In the genomic region with DNA sequence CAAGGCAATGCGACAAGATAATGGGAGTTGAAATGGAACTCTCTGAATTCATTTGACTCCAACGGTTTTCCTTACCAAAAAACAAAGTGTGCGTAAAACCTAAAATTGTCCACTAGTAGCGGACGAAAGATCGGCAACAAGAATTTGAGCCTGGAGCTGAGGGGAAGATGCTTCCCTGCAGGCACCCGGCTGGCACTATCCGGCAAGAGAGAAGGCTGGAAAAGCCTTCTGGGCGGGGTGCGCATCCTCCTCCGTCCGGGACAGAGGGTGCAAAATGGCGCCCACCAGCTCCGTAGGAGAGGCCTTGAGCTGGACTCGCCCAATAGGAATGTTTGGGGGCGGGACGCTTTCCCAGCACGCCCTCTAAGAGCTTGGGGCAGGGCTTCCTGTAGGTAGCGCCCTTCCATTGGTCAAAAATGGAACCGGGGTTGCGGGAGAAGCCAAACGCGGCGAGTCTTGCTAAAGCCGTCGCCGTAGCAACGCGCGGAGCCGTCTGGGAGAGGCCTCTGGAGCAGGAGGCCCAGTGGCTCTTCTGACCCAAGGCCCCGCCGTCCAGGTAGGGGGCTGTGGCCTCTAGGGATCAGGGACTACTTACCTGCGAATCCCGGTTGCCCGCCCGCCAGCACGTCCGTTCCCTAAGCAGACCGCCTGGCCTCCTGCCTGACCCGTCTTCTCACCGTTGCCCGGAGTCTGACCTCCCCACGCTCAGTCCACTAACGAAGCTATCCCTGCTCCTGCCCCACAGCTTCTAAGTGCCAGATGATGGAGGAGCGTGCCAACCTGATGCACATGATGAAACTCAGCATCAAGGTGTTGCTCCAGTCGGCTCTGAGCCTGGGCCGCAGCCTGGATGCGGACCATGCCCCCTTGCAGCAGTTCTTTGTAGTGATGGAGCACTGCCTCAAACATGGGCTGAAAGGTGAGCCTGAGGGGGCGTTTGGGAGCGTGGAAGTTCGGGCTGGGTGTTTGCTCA, we compare ENCODE assay signal across 8 cellular contexts. TPM values are rescaled to one million over a fixed set of nuclear protein-coding genes. Genes with fewer than 3 reads are reported as not detected.
DNase-seq lines count a peak whose midpoint lies in the region; ATAC-seq and TF ChIP-seq lines count a peak whose summit lies in the region.

No MANE protein-coding gene starts in this region.

- H3K4me1 ChIP-seq in CD8-positive, alpha-beta memory T cell (ENCODE audit: insufficient read depth, low read length), result peaks cover 13% of the 10 kb centered on the region
- H3K4me1 ChIP-seq in suprapubic skin, result peaks cover 18% of the 10 kb centered on the region

- H3K27ac Mint-ChIP-seq in CD8-positive, alpha-beta memory T cell, result peak overlapping the region; percentile 82 to 96 (median 85)
- peak overlapping the region; percentile 89 for H3K27ac Mint-ChIP-seq in activated naive CD8-positive, alpha-beta T cell

- peaks cover 14 to 34% (median 23%) of the 10 kb centered on the region in 3 donors for H3K4me1 Mint-ChIP-seq in CD8-positive, alpha-beta memory T cell
- H3K4me1 Mint-ChIP-seq in activated naive CD8-positive, alpha-beta T cell (ENCODE audit: low read depth), result peaks cover 18% of the 10 kb centered on the region

- peak overlapping the region; percentile 78 to 96 (median 87) for H3K4me3 Mint-ChIP-seq in CD8-positive, alpha-beta memory T cell
- H3K4me3 Mint-ChIP-seq in activated naive CD8-positive, alpha-beta T cell, result peak overlapping the region; percentile 92

- peak overlapping the region; percentile 58 for H3K27ac ChIP-seq in CD8-positive, alpha-beta memory T cell (ENCODE audit: low read depth, low read length)
- H3K27ac ChIP-seq in RWPE1 (peak overlapping the region; percentile 89), suprapubic skin (peak overlapping the region; percentile 83)

- H3K9me3 ChIP-seq in CD8-positive, alpha-beta memory T cell (ENCODE audit: low read length), result no peaks in the 10 kb centered on the region
- H3K9me3 ChIP-seq in suprapubic skin, result no peaks in the 10 kb centered on the region

- no peak for TF ChIP-seq CTCF in RWPE1 (conservative IDR thresholded peaks at IDR 0.05; ENCODE audit: low read depth)
- no peak for TF ChIP-seq CTCF in suprapubic skin (IDR thresholded peaks at IDR 0.05)

- peak; percentile 81 to 92 (median 87) for DNase-seq in CD8-positive, alpha-beta memory T cell
- DNase-seq in HT1080 (ENCODE audit: low read depth), result peak; percentile 97
- DNase-seq in RWPE1 (ENCODE audit: low spot score), result peak; percentile 100
- DNase-seq in glomerular visceral epithelial cell (ENCODE audit: extremely low spot score), result peak; percentile 99
- DNase-seq in occipital lobe (lab: John Stamatoyannopoulos, UW), result peak; percentile 97
- DNase-seq in suprapubic skin (ENCODE audit: low spot score in 2 of 2), result peak; percentile 98 to 99

- H3K27me3 ChIP-seq in CD8-positive, alpha-beta memory T cell (ENCODE audit: insufficient read depth, low read length, poor library complexity, severe bottlenecking), result no peaks in the 10 kb centered on the region
- no peaks in the 10 kb centered on the region for H3K27me3 ChIP-seq in suprapubic skin

- CTCF ChIA-PET in CD8-positive, alpha-beta memory T cell (lab: Charles Lee), result interaction anchor here (1.1 to 2.4 kb wide), 2 partner anchors 8 to 16 kb away, joined by 3 to 11 read pairs; partner anchors contain the start of gene RUFY1
- CTCF ChIA-PET in RWPE1 (lab: Yijun Ruan, JAX), result interaction anchor here (0.6 kb wide), 1 partner anchor 28 kb away, joined by 5 read pairs; no protein-coding TSS in a partner anchor

- peak in 1 of 2 donors; percentile 73 for TF ChIP-seq POLR2A in suprapubic skin (IDR thresholded peaks at IDR 0.05)

- peak; percentile 99 for ATAC-seq in GM21360 (IDR thresholded peaks at IDR 0.05; ENCODE audit: unreplicated experiment)

- H3K27me3 Mint-ChIP-seq in CD8-positive, alpha-beta memory T cell, result no peaks in the 10 kb centered on the region
- no peaks in the 10 kb centered on the region for H3K27me3 Mint-ChIP-seq in activated naive CD8-positive, alpha-beta T cell

- peaks cover 6% of the 10 kb centered on the region for H3K36me3 ChIP-seq in CD8-positive, alpha-beta memory T cell (ENCODE audit: insufficient read depth, low read length)
- peaks cover 22% of the 10 kb centered on the region for H3K36me3 ChIP-seq in suprapubic skin

- H3K9me3 Mint-ChIP-seq in CD8-positive, alpha-beta memory T cell, result no peaks in the 10 kb centered on the region
- H3K9me3 Mint-ChIP-seq in activated naive CD8-positive, alpha-beta T cell (ENCODE audit: low read depth), result no peaks in the 10 kb centered on the region

- POLR2A ChIA-PET in CD8-positive, alpha-beta memory T cell (lab: Charles Lee), result interaction anchor here (0.6 to 2.7 kb wide), 3 partner anchors 9 to 142 kb away, joined by 4 to 25 read pairs (median 22); partner anchors contain the start of genes HNRNPH1 and RUFY1
- POLR2A ChIA-PET in RWPE1 (lab: Yijun Ruan, JAX; ENCODE audit: low non-redundant PET), result interaction anchor here (1.3 kb wide), 1 partner anchor 9 kb away, joined by 5 read pairs; the partner anchor contains the start of gene RUFY1

- 2% methylated on average over 30 of the region's 52 CpGs for WGBS in suprapubic skin

- no peak for TF ChIP-seq EP300 in suprapubic skin (IDR thresholded peaks at IDR 0.05)

- H3K36me3 Mint-ChIP-seq in CD8-positive, alpha-beta memory T cell, result peaks cover 3 to 43% (median 6%) of the 10 kb centered on the region in 3 donors
- H3K36me3 Mint-ChIP-seq in activated naive CD8-positive, alpha-beta T cell, result peaks cover 10% of the 10 kb centered on the region

- peak overlapping the region; percentile 95 for H3K4me3 ChIP-seq in CD8-positive, alpha-beta memory T cell (ENCODE audit: low read length)
- peak overlapping the region; percentile 67 for H3K4me3 ChIP-seq in suprapubic skin

RNA-seq across cellular contexts. Expression of gene RUFY1, which starts 9.2 kb away (rescaled TPM):
- total RNA-seq in CD8-positive, alpha-beta memory T cell, result 10 to 100 TPM; 40.4 to 41.9 TPM
- polyA plus RNA-seq in CD8-positive, alpha-beta memory T cell, result 32.6 TPM
- total RNA-seq in HT1080 (2014; rRNA removed; shearing (Covaris generic)), result 24.0 and 24.5 TPM in 2 replicates
- 15.5 and 16.2 TPM in 2 replicates for polyA plus RNA-seq in HT1080 (2015; cell fraction: cytosol; rRNA removed)
- polyA plus RNA-seq in HT1080 (2015; cell fraction: nucleus; rRNA removed), result 23.2 and 28.2 TPM in 2 replicates
- total RNA-seq in occipital lobe (24.0 TPM), suprapubic skin (10 to 100 TPM; 37.8 to 61.3 (median 55.0) TPM)

Comparison
In these comparisons a context has a peak if more than half of its experiments do, and no peak if none do; other contexts are left out.
1. Peak in every context shown above with its lines: DNase-seq, ATAC-seq, H3K4me3 ChIP-seq and H3K27ac ChIP-seq.